20 cellular contexts compared by ENCODE assay signal in the genomic region with DNA sequence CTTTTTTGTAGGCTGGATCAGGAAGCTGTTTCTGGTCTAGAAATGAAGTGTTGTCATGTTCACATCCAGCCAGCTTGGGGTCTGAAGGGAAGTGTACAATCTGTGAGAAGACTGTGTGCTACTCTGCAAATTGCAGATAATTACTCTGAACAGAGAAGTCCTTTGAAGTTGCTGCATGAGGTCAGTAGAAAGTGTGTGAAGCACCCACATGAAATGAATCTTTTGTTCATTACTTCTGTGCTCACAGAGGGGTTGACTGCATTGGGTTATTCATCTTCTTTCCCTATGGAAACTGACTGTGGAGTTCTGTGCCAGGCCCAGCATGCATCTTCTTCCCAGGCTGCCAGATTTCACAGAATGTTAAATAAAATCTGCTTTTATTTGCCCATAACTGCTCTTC. TPM values are rescaled to one million over a fixed set of nuclear protein-coding genes. Genes with fewer than 3 reads are reported as not detected.
DNase-seq lines count a peak whose midpoint lies in the region; ATAC-seq and TF ChIP-seq lines count a peak whose summit lies in the region.
"Had no signal": no experiment of that assay in that cellular context is flagged by ENCODE, and none has a peak within 500 bp of the region (broad histone marks: within the 10 kb centered on the region; RNA-seq: fewer than 3 reads in every experiment).

No MANE protein-coding gene starts in this region.

- intact Hi-C loops in sciatic nerve (cut with DNase I): no loop called here

- H3K9me3 Mint-ChIP-seq in natural killer cell treated with Interleukin-12 subunit alpha and Interleukin-12 subunit beta and Interleukin-15 and Interleukin-18, amount 100 ng/mL, for 72 hours: no peaks in the 10 kb centered on the region
- H3K9me3 Mint-ChIP-seq: activated naive CD8-positive, alpha-beta T cell treated with anti-CD3 and anti-CD28 coated beads, Interleukin-2, amount 50 U/mL, for 24 hours; H9; T-helper 2 cell treated with Interferon-gamma antibody and Interleukin-4, amounts not matched to agents 5 μg/mL and 100 μg/mL, for 36 hours had no signal

- no peaks in the 10 kb centered on the region for H3K27me3 ChIP-seq in Loucy (ENCODE audit: insufficient read depth, low read length, poor library complexity, severe bottlenecking)
- H3K27me3 ChIP-seq in GM23248 (replicated peaks; ENCODE audit: insufficient read depth): no peaks in the 10 kb centered on the region

- H3K9ac ChIP-seq in Loucy (ENCODE audit: low read depth, low read length, poor library complexity, severe bottlenecking) (peak overlapping the region; percentile 17), GM23248 (no peak overlapping the region)
- H3K9ac ChIP-seq: parathyroid adenoma had no signal

- no peaks in the 10 kb centered on the region for H3K9me2 ChIP-seq in Loucy (replicated peaks; ENCODE audit: low read depth, low read length)
- H3K9me2 ChIP-seq in GM23248 (ENCODE audit: insufficient read depth): no peaks in the 10 kb centered on the region

- no peak overlapping the region for H3K4me3 Mint-ChIP-seq in natural killer cell treated with Interleukin-12 subunit alpha and Interleukin-12 subunit beta and Interleukin-15 and Interleukin-18, amount 100 ng/mL, for 72 hours
- H3K4me3 Mint-ChIP-seq: activated CD8-positive, alpha-beta memory T cell treated with anti-CD3 and anti-CD28 coated beads, Interleukin-2, amount 10 ng/mL, durations not matched to agents 7 days and 5 days; activated naive CD8-positive, alpha-beta T cell treated with anti-CD3 and anti-CD28 coated beads, Interleukin-2, amount 50 U/mL, for 24 hours; CD4-positive, CD25-positive, alpha-beta regulatory T cell; H9; T-helper 2 cell treated with Interferon-gamma antibody and Interleukin-4, amounts not matched to agents 5 μg/mL and 100 μg/mL, for 36 hours had no signal

- H3F3A ChIP-seq in Loucy (ENCODE audit: low read depth): no peaks in the 10 kb centered on the region
- no peaks in the 10 kb centered on the region for H3F3A ChIP-seq in GM23248 (ENCODE audit: insufficient read depth)

- ATAC-seq in HG03439 (IDR thresholded peaks at IDR 0.05; ENCODE audit: unreplicated experiment): no peak
- ATAC-seq in natural killer cell treated with Interleukin-12 subunit alpha and Interleukin-12 subunit beta and Interleukin-15 and Interleukin-18, amount 100 ng/mL, for 72 hours: no peak
- no peak for ATAC-seq in sciatic nerve
- ATAC-seq: activated CD8-positive, alpha-beta memory T cell treated with anti-CD3 and anti-CD28 coated beads, Interleukin-2, amount 10 ng/mL, durations not matched to agents 7 days and 5 days; activated naive CD8-positive, alpha-beta T cell treated with anti-CD3 and anti-CD28 coated beads, Interleukin-2, amount 50 U/mL, for 24 hours; left ventricle myocardium superior had no signal

- H3K27ac Mint-ChIP-seq in natural killer cell treated with Interleukin-12 subunit alpha and Interleukin-12 subunit beta and Interleukin-15 and Interleukin-18, amount 100 ng/mL, for 72 hours: no peak overlapping the region
- H3K27ac Mint-ChIP-seq: activated CD8-positive, alpha-beta memory T cell treated with anti-CD3 and anti-CD28 coated beads, Interleukin-2, amount 10 ng/mL, durations not matched to agents 7 days and 5 days; activated naive CD8-positive, alpha-beta T cell treated with anti-CD3 and anti-CD28 coated beads, Interleukin-2, amount 50 U/mL, for 24 hours; CD4-positive, CD25-positive, alpha-beta regulatory T cell; H9; T-helper 2 cell treated with Interferon-gamma antibody and Interleukin-4, amounts not matched to agents 5 μg/mL and 100 μg/mL, for 36 hours had no signal

- peaks cover 8% of the 10 kb centered on the region for H3K4me1 ChIP-seq in Loucy (ENCODE audit: insufficient read depth, low read length, poor library complexity, severe bottlenecking)
- H3K4me1 ChIP-seq in GM23248 (ENCODE audit: insufficient read depth): peaks cover 6% of the 10 kb centered on the region; the same call in 1 of the 2 replicates
- H3K4me1 ChIP-seq: parathyroid adenoma had no signal

- H3K36me3 ChIP-seq in Loucy (ENCODE audit: insufficient read depth, low read length) (no peaks in the 10 kb centered on the region), GM23248 (ENCODE audit: low read depth) (no peaks in the 10 kb centered on the region)

- no peaks in the 10 kb centered on the region for H3K36me3 Mint-ChIP-seq in natural killer cell treated with Interleukin-12 subunit alpha and Interleukin-12 subunit beta and Interleukin-15 and Interleukin-18, amount 100 ng/mL, for 72 hours
- H3K36me3 Mint-ChIP-seq: activated CD8-positive, alpha-beta memory T cell treated with anti-CD3 and anti-CD28 coated beads, Interleukin-2, amount 10 ng/mL, durations not matched to agents 7 days and 5 days; CD4-positive, CD25-positive, alpha-beta regulatory T cell had no signal

- no peak overlapping the region for H3K27ac ChIP-seq in GM23248
- H3K27ac ChIP-seq: parathyroid adenoma had no signal

- H4K20me1 ChIP-seq in Loucy (ENCODE audit: insufficient read depth, low read length, poor library complexity, severe bottlenecking) (no peaks in the 10 kb centered on the region), GM23248 (ENCODE audit: insufficient read depth) (no peaks in the 10 kb centered on the region)

- in situ Hi-C loops in GM23248 (cut with MboI): no loop called here

- no peak for TF ChIP-seq CTCF in Loucy (conservative IDR thresholded peaks at IDR 0.05; ENCODE audit: low read length)

- DNase-seq in Ammon's horn (ENCODE audit: low spot score) (peak; percentile 74), SW480 (ENCODE audit: low spot score) (peak; percentile 80), inferior parietal cortex (ENCODE audit: extremely low spot score) (peak; percentile 63), GM23248 (no peak), sciatic nerve (ENCODE audit: low spot score) (no peak)
- DNase-seq in natural killer cell treated with Interleukin-12 subunit alpha and Interleukin-12 subunit beta and Interleukin-15 and Interleukin-18, amount 100 ng/mL, for 72 hours (ENCODE audit: low spot score): no peak
- DNase-seq: activated CD4-positive, alpha-beta T cell treated with anti-CD3 and anti-CD28 coated beads for 1 hour; activated CD8-positive, alpha-beta memory T cell treated with anti-CD3 and anti-CD28 coated beads, Interleukin-2, amount 10 ng/mL, durations not matched to agents 7 days and 5 days; activated naive CD8-positive, alpha-beta T cell treated with anti-CD3 and anti-CD28 coated beads, Interleukin-2, amount 50 U/mL, for 24 hours; CD4-positive, CD25-positive, alpha-beta regulatory T cell; DMS79 treated with DMSO at 0.1 percent for 48 hours; H9; left ventricle myocardium superior; NCI-H2171; SHP77; stimulated activated CD4-positive, alpha-beta T cell treated with anti-CD3 and anti-CD28 coated beads, Interleukin-4, amount 100 ng/mL, for 1 hour had no signal

- H2AFZ ChIP-seq in Loucy (ENCODE audit: low read length) (peak overlapping the region; percentile 36; the same call in 1 of the 2 replicates), GM23248 (no peak overlapping the region)
- H2AFZ ChIP-seq: parathyroid adenoma had no signal

- H3K4me3 ChIP-seq in Loucy (ENCODE audit: low read length, poor library complexity, severe bottlenecking): no peak overlapping the region
- H3K4me3 ChIP-seq in GM23248: no peak overlapping the region

- no peaks in the 10 kb centered on the region for H3K4me1 Mint-ChIP-seq in natural killer cell treated with Interleukin-12 subunit alpha and Interleukin-12 subunit beta and Interleukin-15 and Interleukin-18, amount 100 ng/mL, for 72 hours (ENCODE audit: low read depth in 2 of 2)
- H3K4me1 Mint-ChIP-seq: activated CD8-positive, alpha-beta memory T cell treated with anti-CD3 and anti-CD28 coated beads, Interleukin-2, amount 10 ng/mL, durations not matched to agents 7 days and 5 days; activated naive CD8-positive, alpha-beta T cell treated with anti-CD3 and anti-CD28 coated beads, Interleukin-2, amount 50 U/mL, for 24 hours; CD4-positive, CD25-positive, alpha-beta regulatory T cell had no signal

- no peaks in the 10 kb centered on the region for H3K79me2 ChIP-seq in Loucy (ENCODE audit: insufficient read depth, low read length)
- H3K79me2 ChIP-seq in GM23248 (ENCODE audit: insufficient read depth): no peaks in the 10 kb centered on the region
- H3K79me2 ChIP-seq: parathyroid adenoma had no signal

- H3K9me3 ChIP-seq in Loucy (ENCODE audit: insufficient read depth, low read depth, low read length): no peaks in the 10 kb centered on the region
- H3K9me3 ChIP-seq in GM23248 (ENCODE audit: low read depth): no peaks in the 10 kb centered on the region

- peaks cover 11 to 12% of the 10 kb centered on the region in 2 donors for H3K27me3 Mint-ChIP-seq in natural killer cell treated with Interleukin-12 subunit alpha and Interleukin-12 subunit beta and Interleukin-15 and Interleukin-18, amount 100 ng/mL, for 72 hours
- H3K27me3 Mint-ChIP-seq: activated CD8-positive, alpha-beta memory T cell treated with anti-CD3 and anti-CD28 coated beads, Interleukin-2, amount 10 ng/mL, durations not matched to agents 7 days and 5 days had no signal

- H3K4me2 ChIP-seq in Loucy (ENCODE audit: low read depth, low read length, poor library complexity, severe bottlenecking): peak overlapping the region; percentile 45
- H3K4me2 ChIP-seq in GM23248 (ENCODE audit: unreplicated experiment): no peak overlapping the region

RNA-seq across cellular contexts. Expression of a gene that starts 47.1 kb away (rescaled TPM):
- total RNA-seq in natural killer cell treated with Interleukin-12 subunit alpha and Interleukin-12 subunit beta and Interleukin-15 and Interleukin-18, amount 100 ng/mL, for 72 hours: 1 to 10 TPM; 5.3 to 8.8 TPM
- 14.9 and 20.6 TPM in 2 replicates for total RNA-seq in GM23248 (2014; rRNA removed; shearing (Covaris generic))
- polyA plus RNA-seq in GM23248 (2016; fragmentation: Nextera tagmentation; extraction: Ambion mirVana): 27.1 and 28.9 TPM in 2 replicates
- 5.3 TPM for total RNA-seq in sciatic nerve

Comparison
In these comparisons a context has a peak if more than half of its experiments do, and no peak if none do; other contexts are left out.
1. DNase-seq: peak in Ammon's horn (single experiment), SW480 (single experiment) and inferior parietal cortex (single experiment); none in natural killer cell treated with Interleukin-12 subunit alpha and Interleukin-12 subunit beta and Interleukin-15 and Interleukin-18, amount 100 ng/mL, for 72 hours (single experiment), GM23248 (single experiment) and sciatic nerve (single experiment).